In the genomic region with DNA sequence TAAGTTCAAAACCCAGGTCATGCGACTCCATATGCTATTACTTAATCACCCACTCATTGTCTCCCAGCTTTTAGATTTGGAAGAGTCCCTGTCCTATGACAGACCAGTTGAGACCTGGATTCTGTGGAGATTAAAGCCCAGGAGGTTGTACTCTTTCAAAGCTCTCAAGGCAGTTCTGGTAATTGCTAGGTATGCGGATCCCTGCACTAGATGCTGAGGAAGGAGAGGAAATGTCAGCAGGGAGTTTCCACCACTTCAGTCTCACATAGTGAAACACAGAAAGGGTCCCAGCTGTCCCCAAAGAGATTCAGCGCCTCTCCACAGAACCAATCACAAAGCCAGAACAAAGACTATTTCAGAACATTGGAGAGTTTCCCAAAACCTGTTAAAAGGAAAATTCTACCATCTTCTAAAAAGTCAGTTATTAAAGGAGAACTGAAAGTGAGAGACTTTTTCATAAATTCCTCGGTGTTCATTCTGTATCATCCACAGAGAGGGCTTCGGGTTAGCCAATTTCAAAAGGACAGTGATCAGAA, we compare ENCODE assay signal across 9 cellular contexts. TPM values are rescaled to one million over a fixed set of nuclear protein-coding genes. Genes with fewer than 3 reads are reported as not detected.
DNase-seq lines count a peak whose midpoint lies in the region; ATAC-seq lines count a peak whose summit lies in the region.
"Had no signal": no experiment of that assay in that cellular context is flagged by ENCODE, and none has a peak within 500 bp of the region (broad histone marks: within the 10 kb centered on the region; RNA-seq: fewer than 3 reads in every experiment).

No MANE protein-coding gene starts in this region.

- intact Hi-C loops in left colon (cut with DNase I, micrococcal nuclease), result no loop called here

- no peaks in the 10 kb centered on the region for H3K27me3 Mint-ChIP-seq in activated T-cell treated with anti-CD3 and anti-CD28 coated beads, Interleukin-2, amount 50 U/mL, for 72 hours (ENCODE audit: low read depth)

- peaks cover 85% of the 10 kb centered on the region for H3K4me1 Mint-ChIP-seq in activated T-cell treated with anti-CD3 and anti-CD28 coated beads, Interleukin-2, amount 50 U/mL, for 72 hours (ENCODE audit: low read depth)

- peaks cover 18 to 37% of the 10 kb centered on the region in 2 donors for H3K36me3 Mint-ChIP-seq in activated T-cell treated with anti-CD3 and anti-CD28 coated beads, Interleukin-2, amount 50 U/mL, for 72 hours (ENCODE audit: insufficient read depth in 2 of 2)

- H3K27ac Mint-ChIP-seq in activated T-cell treated with anti-CD3 and anti-CD28 coated beads, Interleukin-2, amount 50 U/mL, for 72 hours, result peak overlapping the region; percentile 82

- peaks cover 2% of the 10 kb centered on the region in 2 donors for H3K9me3 Mint-ChIP-seq in activated T-cell treated with anti-CD3 and anti-CD28 coated beads, Interleukin-2, amount 50 U/mL, for 72 hours

- peak; percentile 15 to 26 for ATAC-seq in activated T-cell treated with anti-CD3 and anti-CD28 coated beads, Interleukin-2, amount 50 U/mL, for 72 hours (replicated peaks in 1 of 2)
- peak; percentile 55 for ATAC-seq in HG02884 (IDR thresholded peaks at IDR 0.05; ENCODE audit: unreplicated experiment)
- ATAC-seq in stimulated activated naive CD8-positive, alpha-beta T cell treated with anti-CD3 and anti-CD28 coated beads, Interleukin-15, Interleukin-2, amounts not matched to agents 100 U/mL and 50 U/mL, for 24 hours, result peak; percentile 21
- no peak for ATAC-seq in GM18873 (IDR thresholded peaks at IDR 0.05; ENCODE audit: low FRiP score, unreplicated experiment)
- ATAC-seq in left colon, result no peak

- in situ Hi-C loops in SK-MEL-5 (cut with HindIII; ENCODE audit: low pct_unique_long_range_greater_than_20kb, low sequenced_read_pairs), result no loop called here

- DNase-seq in activated T-cell treated with anti-CD3 and anti-CD28 coated beads, Interleukin-2, amount 50 U/mL, for 72 hours, result peak in 1 of 2 donors; percentile 20
- DNase-seq in activated T-cell treated with anti-CD3 and anti-CD28 coated beads for 4 hours (no peak), SK-MEL-5 (ENCODE audit: low read depth, low spot score) (peak; percentile 52), kidney glomerular epithelial cell (lab: John Stamatoyannopoulos, UW) (no peak), left colon (no peak)
- no peak for DNase-seq in stimulated activated naive CD8-positive, alpha-beta T cell treated with anti-CD3 and anti-CD28 coated beads, Interleukin-15, Interleukin-2, amounts not matched to agents 100 U/mL and 50 U/mL, for 24 hours
- DNase-seq: retina had no signal

- peak overlapping the region; percentile 78 to 82 for H3K4me3 Mint-ChIP-seq in activated T-cell treated with anti-CD3 and anti-CD28 coated beads, Interleukin-2, amount 50 U/mL, for 72 hours

RNA-seq across cellular contexts. Expression of gene IRF2, which starts 53.4 kb away (rescaled TPM):
- total RNA-seq in activated T-cell treated with anti-CD3 and anti-CD28 coated beads, Interleukin-2, amount 50 U/mL, for 72 hours, result 10 to 100 TPM; 70.3 TPM
- 37.0 and 38.1 TPM in 2 replicates for total RNA-seq in SK-MEL-5 (2014; rRNA removed; shearing (Covaris generic))
- polyA plus RNA-seq in SK-MEL-5 (2015; cell fraction: cytosol; rRNA removed), result 40.4 and 45.1 TPM in 2 replicates
- polyA plus RNA-seq in SK-MEL-5 (2015; cell fraction: nucleus; rRNA removed), result 22.6 and 26.8 TPM in 2 replicates
- total RNA-seq in left colon, result 10 to 100 TPM; 45.5 to 51.3 TPM

Comparison
In these comparisons a context has a peak if more than half of its experiments do, and no peak if none do; other contexts are left out.
1. ATAC-seq: peak in activated T-cell treated with anti-CD3 and anti-CD28 coated beads, Interleukin-2, amount 50 U/mL, for 72 hours (2 of 2), HG02884 (single experiment) and stimulated activated naive CD8-positive, alpha-beta T cell treated with anti-CD3 and anti-CD28 coated beads, Interleukin-15, Interleukin-2, amounts not matched to agents 100 U/mL and 50 U/mL, for 24 hours (single experiment); none in GM18873 (single experiment) and left colon (single experiment).